In the genomic region with DNA sequence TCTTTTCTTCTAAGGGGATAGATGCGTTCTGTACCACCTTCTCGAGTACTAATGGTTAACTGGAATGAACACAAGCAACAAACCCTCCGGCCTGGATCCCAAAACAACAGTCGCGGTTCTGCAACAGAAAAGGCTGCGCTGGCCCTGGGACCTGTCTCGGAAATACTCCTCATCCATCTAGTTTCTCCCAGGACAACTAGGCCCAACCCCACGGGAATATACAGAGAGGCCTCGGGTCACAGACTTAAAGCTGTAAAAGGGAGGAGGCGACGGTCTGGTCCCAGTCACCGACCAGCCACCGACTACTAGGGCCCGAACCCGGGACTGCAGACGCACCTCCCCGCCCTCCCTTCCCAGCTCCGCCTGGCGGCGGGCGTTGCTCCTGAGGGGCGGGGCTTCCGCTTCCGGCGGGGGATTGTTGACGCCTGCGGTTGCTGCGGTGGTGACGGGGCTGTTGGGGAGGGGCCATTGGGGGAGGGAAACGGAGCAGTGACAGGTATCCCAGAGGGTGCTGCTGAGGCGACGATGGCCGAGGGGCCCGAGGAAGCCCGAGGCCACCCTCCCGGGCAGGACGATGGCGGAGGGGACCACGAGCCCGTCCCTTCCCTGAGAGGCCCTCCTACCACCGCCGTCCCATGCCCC, we compare ENCODE assay signal across 8 cellular contexts. TPM values are rescaled to one million over a fixed set of nuclear protein-coding genes. Genes with fewer than 3 reads are reported as not detected.
DNase-seq lines count a peak whose midpoint lies in the region; TF ChIP-seq lines count a peak whose summit lies in the region.

Gene FAM8A1, plus strand, starts transcription at position 418 of the 642 bp plus-strand sequence. Its CDS starts 108 bp downstream, at position 526.

- TF ChIP-seq EP300 in suprapubic skin (IDR thresholded peaks at IDR 0.05), result no peak

- H3K36me3 ChIP-seq in suprapubic skin, result peaks cover 14% of the 10 kb centered on the region

- DNase-seq in GM10248 (ENCODE audit: extremely low spot score), result peak; percentile 95
- DNase-seq in HFF-Myc (ENCODE audit: extremely low read depth, low read depth), result peak; percentile 63
- DNase-seq in MV-4-11 (lab: John Stamatoyannopoulos, UW), result peak; percentile 79
- peak; percentile 89 for DNase-seq in SK-N-DZ (ENCODE audit: low spot score)
- peak; percentile 95 for DNase-seq in globus pallidus (ENCODE audit: low spot score)
- peak; percentile 94 for DNase-seq in occipital lobe (lab: John Stamatoyannopoulos, UW)
- DNase-seq in suprapubic skin (ENCODE audit: low spot score in 2 of 2), result peak; percentile 96 to 97

- H3K4me3 Mint-ChIP-seq in activated naive CD4-positive, alpha-beta T cell treated with anti-CD3 and anti-CD28 coated beads, Interleukin-2, amount 50 U/mL, for 24 hours, result peak within 1 kb of the TSS; percentile 94

- no peaks in the 10 kb centered on the region for H3K9me3 ChIP-seq in suprapubic skin

- H3K4me3 ChIP-seq in HFF-Myc (replicated peaks; ENCODE audit: low read depth, low read length), result peak within 1 kb of the TSS; percentile 79
- peak within 1 kb of the TSS; percentile 80 for H3K4me3 ChIP-seq in suprapubic skin

- peaks cover 6% of the 10 kb centered on the region for H3K36me3 Mint-ChIP-seq in activated naive CD4-positive, alpha-beta T cell treated with anti-CD3 and anti-CD28 coated beads, Interleukin-2, amount 50 U/mL, for 24 hours

- H3K27me3 ChIP-seq in suprapubic skin, result no peaks in the 10 kb centered on the region

- CTCF ChIA-PET in GM10248 (lab: Yijun Ruan, JAX), result interaction anchor here (0.9 to 2.9 kb wide), 9 partner anchors 9 to 215 kb away, joined by 3 to 11 read pairs (median 5); no protein-coding TSS in a partner anchor

- TF ChIP-seq CTCF in GM10248 (IDR thresholded peaks at IDR 0.05; ENCODE audit: control extremely low read depth, extremely low read depth, low read depth, missing control alignments) (peak; percentile 31), HFF-Myc (IDR thresholded peaks at IDR 0.05; ENCODE audit: low read depth, low read length, missing control alignments) (peak; percentile 50), suprapubic skin (IDR thresholded peaks at IDR 0.05) (peak; percentile 36 to 58)

- TF ChIP-seq POLR2A in suprapubic skin (IDR thresholded peaks at IDR 0.05), result peak in 1 of 2 donors; percentile 34

- POLR2A ChIA-PET in GM10248 (lab: Yijun Ruan, JAX), result interaction anchor here (0.6 kb wide), 5 partner anchors 16 to 1302 kb away, joined by 3 to 4 read pairs (median 3); no protein-coding TSS in a partner anchor

- H3K4me1 ChIP-seq in suprapubic skin, result peaks cover 25% of the 10 kb centered on the region

- H3K27ac ChIP-seq in suprapubic skin, result peak within 1 kb of the TSS; percentile 94

- 27% methylated on average over 8 of the region's 42 CpGs for WGBS in suprapubic skin

- no peaks in the 10 kb centered on the region for H3K9me3 Mint-ChIP-seq in activated naive CD4-positive, alpha-beta T cell treated with anti-CD3 and anti-CD28 coated beads, Interleukin-2, amount 50 U/mL, for 24 hours

- H3K4me1 Mint-ChIP-seq in activated naive CD4-positive, alpha-beta T cell treated with anti-CD3 and anti-CD28 coated beads, Interleukin-2, amount 50 U/mL, for 24 hours, result peaks cover 42% of the 10 kb centered on the region

- H3K27me3 Mint-ChIP-seq in activated naive CD4-positive, alpha-beta T cell treated with anti-CD3 and anti-CD28 coated beads, Interleukin-2, amount 50 U/mL, for 24 hours, result no peaks in the 10 kb centered on the region

- peak within 1 kb of the TSS; percentile 81 for H3K27ac Mint-ChIP-seq in activated naive CD4-positive, alpha-beta T cell treated with anti-CD3 and anti-CD28 coated beads, Interleukin-2, amount 50 U/mL, for 24 hours

RNA-seq across cellular contexts. Expression of gene FAM8A1, which starts in this region (rescaled TPM):
- 19.8 and 22.0 TPM in 2 replicates for polyA plus RNA-seq in SK-N-DZ (2014; cell fraction: cytosol; rRNA removed)
- polyA plus RNA-seq in SK-N-DZ (2014; cell fraction: nucleus; rRNA removed), result 19.3 and 22.9 TPM in 2 replicates
- total RNA-seq in occipital lobe (59.7 TPM), suprapubic skin (10 to 100 TPM; 22.3 to 38.8 (median 28.7) TPM)

Comparison
In these comparisons a context has a peak if more than half of its experiments do, and no peak if none do; other contexts are left out.
1. Peak in every context shown above with its lines: DNase-seq, H3K4me3 ChIP-seq and H3K27ac ChIP-seq.